8 cellular contexts compared by ENCODE assay signal in the genomic region with DNA sequence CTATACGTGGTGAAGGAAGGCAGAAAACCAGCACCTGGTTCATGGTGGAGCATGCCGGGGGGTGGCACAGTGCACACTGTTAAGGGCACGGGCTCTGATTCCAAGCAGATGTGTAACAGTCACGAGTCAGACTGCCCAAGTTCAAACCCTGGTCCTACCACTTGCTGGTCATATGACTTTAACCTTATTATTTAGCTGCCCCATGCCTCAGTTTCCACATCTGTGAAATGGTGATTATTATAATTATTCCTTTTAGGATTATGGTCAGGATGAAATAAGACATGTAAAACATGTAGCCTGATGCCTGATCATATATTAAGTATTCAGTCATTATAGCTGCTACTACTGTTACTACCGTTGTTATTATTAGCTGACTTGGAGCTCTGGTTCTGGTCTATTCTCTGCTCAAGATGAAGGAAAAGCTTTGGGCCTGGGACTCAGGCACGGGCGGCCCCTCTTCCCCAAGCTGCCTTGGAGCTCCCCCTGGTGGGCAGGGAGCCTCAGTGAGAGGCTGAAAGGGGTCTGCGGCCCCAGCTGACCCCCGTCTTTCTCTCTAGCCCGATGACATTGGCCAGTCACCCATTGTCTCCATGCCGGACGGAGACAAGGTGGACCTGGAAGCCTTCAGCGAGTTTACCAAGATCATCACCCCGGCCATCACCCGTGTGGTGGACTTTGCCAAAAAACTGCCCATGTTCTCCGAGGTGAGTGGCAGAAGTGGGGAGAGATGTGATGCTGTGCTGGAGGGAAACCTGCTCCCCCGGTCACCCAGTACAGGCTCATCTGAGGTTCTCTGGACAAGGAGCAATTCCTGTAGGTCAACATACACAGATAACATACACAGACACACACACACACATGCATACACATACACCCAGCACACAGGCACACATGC. TPM values are rescaled to one million over a fixed set of nuclear protein-coding genes. Genes with fewer than 3 reads are reported as not detected.
DNase-seq lines count a peak whose midpoint lies in the region; ATAC-seq and TF ChIP-seq lines count a peak whose summit lies in the region.

No MANE protein-coding gene starts in this region.

- in situ Hi-C loops in SK-MEL-5 (cut with HindIII; ENCODE audit: low pct_unique_long_range_greater_than_20kb, low sequenced_read_pairs): loop anchor here (25.0 kb wide), 1 partner anchor 99 kb away; the partner anchor contains the start of gene PSMD3

- no peak overlapping the region for H3K4me3 ChIP-seq in AG10803 (ENCODE audit: low read length)
- H3K4me3 ChIP-seq in body of pancreas: no peak overlapping the region
- no peak overlapping the region for H3K4me3 ChIP-seq in suprapubic skin

- H3K4me1 ChIP-seq in body of pancreas (peaks cover 7% of the 10 kb centered on the region), suprapubic skin (peaks cover 6% of the 10 kb centered on the region)

- DNase-seq in AG10803 (ENCODE audit: low read depth) (no peak), GM19240 (ENCODE audit: insufficient read length, low spot score) (peak; percentile 76), SK-MEL-5 (ENCODE audit: low read depth, low spot score) (peak; percentile 70), body of pancreas (peak; percentile 64 to 78 (median 71)), left kidney (ENCODE audit: low read depth, low spot score) (peak; percentile 68), suprapubic skin (ENCODE audit: low spot score in 2 of 2) (no peak), cortex of kidney (lab: John Stamatoyannopoulos, UW) (no peak), T1000 (lab: John Stamatoyannopoulos, UW) (no peak)

- H3K36me3 ChIP-seq in body of pancreas (replicated peaks in 1 of 2; ENCODE audit: insufficient read depth in 1 of 2, low read depth in 2 of 2) (peaks cover 9 to 24% of the 10 kb centered on the region in 2 donors), suprapubic skin (peaks cover 78% of the 10 kb centered on the region)

- H3K9me3 ChIP-seq in body of pancreas (no peaks in the 10 kb centered on the region), suprapubic skin (no peaks in the 10 kb centered on the region)

- H3K27me3 ChIP-seq in body of pancreas: no peaks in the 10 kb centered on the region
- no peaks in the 10 kb centered on the region for H3K27me3 ChIP-seq in suprapubic skin

- no peak for TF ChIP-seq EP300 in suprapubic skin (IDR thresholded peaks at IDR 0.05)

- peak; percentile 66 for ATAC-seq in body of pancreas

- intact Hi-C loops in body of pancreas (cut with DNase I): no loop called here

- WGBS in body of pancreas, 2 donors: 52 to 65% methylated on average over 13 to 17 of the region's 17 CpGs
- WGBS in suprapubic skin: 71% methylated on average over 14 of the region's 17 CpGs

- H3K27ac ChIP-seq in body of pancreas (no peak overlapping the region), suprapubic skin (peak overlapping the region; percentile 2)

- TF ChIP-seq POLR2A in body of pancreas (IDR thresholded peaks at IDR 0.05): no peak
- no peak for TF ChIP-seq POLR2A in suprapubic skin (IDR thresholded peaks at IDR 0.05)

- peak; percentile 73 for TF ChIP-seq CTCF in AG10803 (conservative IDR thresholded peaks at IDR 0.05; ENCODE audit: low read length)
- TF ChIP-seq CTCF in body of pancreas (IDR thresholded peaks at IDR 0.05): peak; percentile 73 to 91 (median 86)
- peak; percentile 73 to 74 for TF ChIP-seq CTCF in suprapubic skin (IDR thresholded peaks at IDR 0.05)

RNA-seq across cellular contexts. Expression of gene NR1D1, which starts 14.0 kb away (rescaled TPM):
- 2.1 and 2.4 TPM in 2 replicates for total RNA-seq in SK-MEL-5 (2014; rRNA removed; shearing (Covaris generic))
- polyA plus RNA-seq in SK-MEL-5 (2015; cell fraction: cytosol; rRNA removed): 10.0 and 13.4 TPM in 2 replicates
- 7.7 and 8.9 TPM in 2 replicates for polyA plus RNA-seq in SK-MEL-5 (2015; cell fraction: nucleus; rRNA removed)
- total RNA-seq in body of pancreas: 1 to 10 TPM; 2.3 to 5.9 TPM
- 100 to 1,000 TPM in 2 of 4 donors, 10 to 100 TPM in 2; 62.1 to 184 (median 96.0) TPM for total RNA-seq in suprapubic skin

RNA-seq across cellular contexts. Expression of gene THRA, which starts 23.6 kb away (rescaled TPM):
- 14.3 and 15.9 TPM in 2 replicates for total RNA-seq in SK-MEL-5 (2014; rRNA removed; shearing (Covaris generic))
- polyA plus RNA-seq in SK-MEL-5 (2015; cell fraction: cytosol; rRNA removed): 19.3 and 27.3 TPM in 2 replicates
- polyA plus RNA-seq in SK-MEL-5 (2015; cell fraction: nucleus; rRNA removed): 8.4 and 14.7 TPM in 2 replicates
- 10 to 100 TPM; 37.9 to 61.6 TPM for total RNA-seq in body of pancreas
- 10 to 100 TPM; 32.6 to 69.9 (median 48.9) TPM for total RNA-seq in suprapubic skin

RNA-seq across cellular contexts. Expression of gene MED24, which starts 32.2 kb away (rescaled TPM):
- total RNA-seq in SK-MEL-5 (2014; rRNA removed; shearing (Covaris generic)): 29.6 and 34.0 TPM in 2 replicates
- 57.2 and 71.2 TPM in 2 replicates for polyA plus RNA-seq in SK-MEL-5 (2015; cell fraction: cytosol; rRNA removed)
- 280 and 317 TPM in 2 replicates for polyA plus RNA-seq in SK-MEL-5 (2015; cell fraction: nucleus; rRNA removed)
- 10 to 100 TPM; 34.9 to 38.7 TPM for total RNA-seq in body of pancreas
- total RNA-seq in suprapubic skin: 100 to 1,000 TPM in 1 of 4 donors, 10 to 100 TPM in 3; 67.4 to 198 (median 80.3) TPM

RNA-seq across cellular contexts. Expression of gene MSL1, which starts 35.4 kb away (rescaled TPM):
- 43.3 and 48.9 TPM in 2 replicates for total RNA-seq in SK-MEL-5 (2014; rRNA removed; shearing (Covaris generic))
- polyA plus RNA-seq in SK-MEL-5 (2015; cell fraction: cytosol; rRNA removed): 41.3 and 45.2 TPM in 2 replicates
- 151 and 168 TPM in 2 replicates for polyA plus RNA-seq in SK-MEL-5 (2015; cell fraction: nucleus; rRNA removed)
- 100 to 1,000 TPM in 1 of 2 donors, 10 to 100 TPM in 1; 75.5 to 157 TPM for total RNA-seq in body of pancreas
- total RNA-seq in suprapubic skin: 100 to 1,000 TPM in 1 of 4 donors, 10 to 100 TPM in 3; 69.3 to 166 (median 86.9) TPM

RNA-seq across cellular contexts. Expression of gene CASC3, which starts 53.9 kb away (rescaled TPM):
- 26.4 and 32.0 TPM in 2 replicates for total RNA-seq in SK-MEL-5 (2014; rRNA removed; shearing (Covaris generic))
- 37.8 and 44.1 TPM in 2 replicates for polyA plus RNA-seq in SK-MEL-5 (2015; cell fraction: cytosol; rRNA removed)
- polyA plus RNA-seq in SK-MEL-5 (2015; cell fraction: nucleus; rRNA removed): 94.2 and 105 TPM in 2 replicates
- 10 to 100 TPM; 51.7 to 59.4 TPM for total RNA-seq in body of pancreas
- total RNA-seq in suprapubic skin: 10 to 100 TPM; 42.9 to 92.5 (median 61.2) TPM

Comparison
In these comparisons a context has a peak if more than half of its experiments do, and no peak if none do; other contexts are left out.
1. DNase-seq: peak in GM19240 (single experiment), SK-MEL-5 (single experiment), body of pancreas (4 of 4) and left kidney (single experiment); none in AG10803 (single experiment), suprapubic skin (0 of 2), cortex of kidney (single experiment) and T1000 (single experiment).
2. RNA of gene NR1D1, which starts 14.0 kb away (total RNA-seq): 62.1 to 184 TPM in suprapubic skin; 2.3 to 5.9 TPM in body of pancreas and 2.1 to 2.4 TPM in SK-MEL-5; every median in the first group is over 4 times any median in the second.
3. Peak in every context shown above with its lines, with median percentiles within 50 percentile points of each other: CTCF ChIP-seq.